8 cellular contexts compared by ENCODE assay signal in the genomic region with DNA sequence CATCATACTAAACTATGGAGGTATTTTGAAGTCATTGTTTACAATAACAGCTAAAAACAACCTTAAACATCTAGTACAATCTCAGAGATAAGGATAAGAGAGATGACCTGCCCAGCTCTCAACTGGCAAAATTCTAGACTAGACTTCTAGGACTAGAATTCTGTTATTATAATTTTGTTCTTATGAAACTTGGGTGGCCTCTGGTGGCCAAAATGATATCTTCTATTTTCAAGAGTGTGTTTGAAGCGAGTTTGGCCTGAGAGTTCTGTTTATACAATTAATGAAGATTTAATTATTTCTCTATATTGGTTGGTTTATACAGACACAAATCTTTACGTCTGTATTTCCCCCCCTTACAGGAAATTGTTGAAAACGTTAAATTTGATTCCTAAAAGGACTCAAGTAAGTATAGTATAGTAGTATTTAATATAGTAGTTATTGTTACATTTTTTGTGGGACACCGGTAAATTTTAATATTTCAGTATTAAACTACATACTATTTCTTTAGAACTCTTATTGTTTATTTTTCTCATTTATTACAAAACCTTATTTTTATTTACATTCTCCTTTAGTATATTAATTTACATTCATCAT. TPM values are rescaled to one million over a fixed set of nuclear protein-coding genes. Genes with fewer than 3 reads are reported as not detected.
A peak's percentile ranks its signal among the peaks of the same experiment; 100 is the strongest.
DNase-seq lines count a peak whose midpoint lies in the region; ATAC-seq, FAIRE-seq and TF ChIP-seq lines count a peak whose summit lies in the region.

No MANE protein-coding gene starts in this region.

- H3K9ac ChIP-seq in GM12878 (ENCODE audit: control insufficient read depth, insufficient read depth, low read length): no peak overlapping the region

- H3K27me3 ChIP-seq in Caco-2 (replicated peaks; ENCODE audit: control insufficient read depth, insufficient read depth, low read length): no peaks in the 10 kb centered on the region
- H3K27me3 ChIP-seq in GM12878 (replicated peaks in 1 of 2; ENCODE audit: control insufficient read depth in 2 of 2, insufficient read depth in 2 of 2, low read length in 1 of 2): no peaks in the 10 kb centered on the region
- no peaks in the 10 kb centered on the region for H3K27me3 ChIP-seq in thyroid gland

- H3K9me3 Mint-ChIP-seq in Caco-2 (ENCODE audit: unreplicated experiment): no peaks in the 10 kb centered on the region

- ATAC-seq in GM18870 (IDR thresholded peaks at IDR 0.05; ENCODE audit: unreplicated experiment) (peak; percentile 72), HG03196 (IDR thresholded peaks at IDR 0.05; ENCODE audit: unreplicated experiment) (peak; percentile 58), GM12878 (peak; percentile 81)

- H3K4me1 Mint-ChIP-seq in Caco-2 (ENCODE audit: low read depth, unreplicated experiment): peaks cover 14% of the 10 kb centered on the region

- H3K36me3 ChIP-seq in Caco-2 (ENCODE audit: control insufficient read depth, insufficient read depth, low read length) (no peaks in the 10 kb centered on the region; the same call in 1 of the 2 replicates), GM12878 (ENCODE audit: control insufficient read depth in 2 of 2, insufficient read depth in 2 of 2, low read length in 1 of 2) (peaks cover 1 to 7% of the 10 kb centered on the region in 2 experiments), thyroid gland (peaks cover 0 to 6% of the 10 kb centered on the region in 2 donors)

- POLR2A ChIA-PET in Caco-2 (lab: Charles Lee): no interaction called here
- POLR2A ChIA-PET in GM12878 (lab: Charles Lee): no interaction called here

- peak; percentile 88 for TF ChIP-seq RAD21 in GM12878 (IDR thresholded peaks at IDR 0.05; ENCODE audit: insufficient read depth, low read depth, low read length)

- H3K4me3 Mint-ChIP-seq in Caco-2 (ENCODE audit: unreplicated experiment): no peak overlapping the region

- TF ChIP-seq CTCF in Caco-2 (IDR thresholded peaks at IDR 0.05; ENCODE audit: insufficient read depth in 1 of 2, low read depth in 1 of 2, low read length in 1 of 2, severe bottlenecking in 1 of 2, unreplicated experiment in 1 of 2) (peak; percentile 62 to 67), GM12878 (IDR thresholded peaks at IDR 0.05 in 2 of 3, conservative IDR thresholded peaks at IDR 0.05 in 1 of 3; ENCODE audit: control insufficient read depth in 2 of 3, extremely low read depth in 1 of 3, insufficient read depth in 1 of 3, low read depth in 3 of 3, low read length in 3 of 3) (peak; percentile 50 to 67 (median 53)), thyroid gland (IDR thresholded peaks at IDR 0.05) (peak; percentile 39 to 80 (median 66))

- H4K20me1 ChIP-seq in GM12878 (ENCODE audit: control insufficient read depth, insufficient read depth): no peaks in the 10 kb centered on the region

- SMC1A ChIA-PET in GM12878 (lab: Charles Lee; ENCODE audit: uncharacterized antibody, unreplicated experiment): interaction anchor here (0.6 to 4.0 kb wide), 34 partner anchors 10 to 1003 kb away, joined by 3 to 24 read pairs (median 3); a partner anchor contains a TSS

- no peak for TF ChIP-seq EP300 in GM12878 (IDR thresholded peaks at IDR 0.05; ENCODE audit: borderline replicate concordance in 1 of 2, control insufficient read depth in 1 of 2, low read depth in 2 of 2, low read length in 2 of 2)

- H3K27ac ChIP-seq in GM12878 (ENCODE audit: control insufficient read depth, insufficient read depth) (no peak overlapping the region), thyroid gland (no peak overlapping the region)

- H3K4me3 ChIP-seq in Caco-2 (ENCODE audit: low read depth, low read length) (no peak overlapping the region), GM12878 (no peak overlapping the region), thyroid gland (replicated peaks in 1 of 3) (no peak overlapping the region)

- no peaks in the 10 kb centered on the region for H3K27me3 Mint-ChIP-seq in Caco-2 (ENCODE audit: insufficient read depth, unreplicated experiment)

- CTCF ChIA-PET in Caco-2 (lab: Charles Lee) (interaction anchor here (0.5 to 1.0 kb wide), 7 partner anchors 27 to 207 kb away, joined by 3 to 8 read pairs (median 3); a partner anchor contains a TSS), GM12878 (lab: Yijun Ruan, JAX) (interaction anchor here (0.7 to 3.8 kb wide), 47 partner anchors 9 to 1392 kb away, joined by 3 to 22 read pairs (median 4); no protein-coding TSS in a partner anchor)

- 25% methylated on average over 4 of the region's 4 CpGs for whole genome bisulfite sequencing in GM12878 (ENCODE audit: insufficient coverage, insufficient replicate concordance, low lambda C conversion rate, missing lambda C conversion rate)
- 48 to 60% methylated on average over 4 of the region's 4 CpGs for WGBS in thyroid gland, 2 donors

- H3K79me2 ChIP-seq in GM12878 (ENCODE audit: control insufficient read depth, insufficient read depth, low read length): peaks cover 75% of the 10 kb centered on the region

- H3K4me1 ChIP-seq in Caco-2 (peaks cover 2% of the 10 kb centered on the region), GM12878 (ENCODE audit: control insufficient read depth, insufficient read depth, low read length) (peaks cover 3% of the 10 kb centered on the region), thyroid gland (peaks cover 7% of the 10 kb centered on the region in 2 donors)

- H3K9me3 ChIP-seq in Caco-2: no peaks in the 10 kb centered on the region
- H3K9me3 ChIP-seq in GM12878 (replicated peaks; ENCODE audit: control insufficient read depth, insufficient read depth, low read length): no peaks in the 10 kb centered on the region
- no peaks in the 10 kb centered on the region for H3K9me3 ChIP-seq in thyroid gland

- intact Hi-C loops in Caco-2 (cut with micrococcal nuclease; ENCODE audit: unreplicated experiment): loop anchor here (1.0 to 2.0 kb wide), 7 partner anchors 36 to 648 kb away; a partner anchor contains a TSS
- intact Hi-C loops in GM12878 (cut with micrococcal nuclease; ENCODE audit: unreplicated experiment): loop anchor here (2.0 to 10.0 kb wide), 3 partner anchors 40 to 308 kb away; no protein-coding TSS in a partner anchor
- intact Hi-C loops in thyroid gland (cut with DNase I): loop anchor here (5.0 kb wide), 1 partner anchor 200 kb away; no protein-coding TSS in a partner anchor

- RAD21 ChIA-PET in GM12878 (lab: Charles Lee; ENCODE audit: unreplicated experiment): interaction anchor here (0.7 to 1.9 kb wide), 25 partner anchors 10 to 1055 kb away, joined by 3 to 11 read pairs (median 3); no protein-coding TSS in a partner anchor

- no peak overlapping the region for H3K27ac Mint-ChIP-seq in Caco-2 (ENCODE audit: unreplicated experiment)

- no peak overlapping the region for H2AFZ ChIP-seq in GM12878 (ENCODE audit: control insufficient read depth, low read depth, low read length)

- no peak for FAIRE-seq in GM12878 (lab: Jason Lieb, UNC)

- BruUV-seq in Caco-2 (replicated peaks; lab: Mats Ljungman, UMichigan) (no TSS peak), GM12878 (replicated peaks; lab: Mats Ljungman, UMichigan) (no TSS peak)

- in situ Hi-C loops in GM12878 (cut with MboI): no loop called here

- TF ChIP-seq POLR2A in GM12878 (IDR thresholded peaks at IDR 0.05; ENCODE audit: low read depth, low read length) (no peak), thyroid gland (IDR thresholded peaks at IDR 0.05) (no peak)

- peaks cover 9% of the 10 kb centered on the region for H3K36me3 Mint-ChIP-seq in Caco-2 (ENCODE audit: insufficient read depth, unreplicated experiment)

- DNase-seq in Caco-2 (peak in 1 of 2 experiments; percentile 55), NCI-H510A (lab: John Stamatoyannopoulos, UW) (peak; percentile 6), GM12878 (ENCODE audit: low read depth, low spot score) (no peak), inferior parietal cortex (ENCODE audit: extremely low spot score) (peak; percentile 78), thyroid gland (peak; percentile 14 to 19)
- DNase-seq in NK-92 treated with Interleukin-12 subunit alpha and Interleukin-12 subunit beta, amount 100 ng/mL, for 24 hours (lab: John Stamatoyannopoulos, UW): no peak

- H3K4me2 ChIP-seq in GM12878 (ENCODE audit: control insufficient read depth, insufficient read depth): peak overlapping the region; percentile 54; the same call in 1 of the 2 replicates

RNA-seq across cellular contexts. Expression of a gene that starts 6.4 kb away (rescaled TPM):
- total RNA-seq in Caco-2 (2022) (83.7 and 87.6 TPM in 2 replicates), GM12878 (2014; rRNA removed) (73.7 and 85.3 TPM in 2 replicates), GM12878 (2014; rRNA removed; fragmentation: Illumina TruSeq; extraction: Trizol) (87.8 and 91.2 TPM in 2 replicates), GM12878 (2021) (68.2 and 73.6 TPM in 2 replicates), thyroid gland (10 to 100 TPM; 57.9 to 91.3 (median 66.3) TPM)
- 276 and 279 TPM in 2 replicates for total RNA-seq in GM12878 (2013; cell fraction: nucleolus; rRNA removed)
- 51.4 TPM for polyA plus RNA-seq in GM12878 (2011; ENCODE audit: low read depth)
- polyA plus RNA-seq in GM12878 (2011; rRNA removed) (93.0 and 124 TPM in 2 replicates), GM12878 (2014; fragmentation: Illumina TruSeq; extraction: Trizol) (104 and 122 TPM in 2 replicates), GM12878 (2014; fragmentation: Nextera tagmentation; extraction: Ambion mirVana) (100 to 1,000 TPM; 117 TPM), GM12878 (2014; rRNA removed) (74.7 and 76.8 TPM in 2 replicates), GM12878 (2016; fragmentation: Nextera tagmentation; extraction: Ambion mirVana) (10 to 100 TPM; 91.0 to 97.6 TPM)
- 32.0 and 34.9 TPM in 2 replicates for polyA plus RNA-seq in GM12878 (2011; cell fraction: cytosol; rRNA removed)
- 99.6 and 125 TPM in 2 replicates for polyA plus RNA-seq in GM12878 (2011; cell fraction: nucleus; rRNA removed)
- polyA plus RNA-seq in GM12878 (2012): 55.7 and 56.8 TPM in 2 replicates
- polyA minus RNA-seq in GM12878 (2011; rRNA and poly(A)+ RNA removed): 43.7 and 61.2 TPM in 2 replicates
- 18.3 and 22.6 TPM in 2 replicates for polyA minus RNA-seq in GM12878 (2011; cell fraction: cytosol; rRNA and poly(A)+ RNA removed)
- polyA minus RNA-seq in GM12878 (2011; cell fraction: nucleus; rRNA and poly(A)+ RNA removed): 47.0 and 101 TPM in 2 replicates

RNA-seq across cellular contexts. Expression of a gene that starts 6.5 kb away (rescaled TPM):
- total RNA-seq in Caco-2 (2022): 46.6 and 52.1 TPM in 2 replicates
- total RNA-seq in GM12878 (2013; cell fraction: nucleolus; rRNA removed): 19.6 and 20.4 TPM in 2 replicates
- 44.0 and 46.4 TPM in 2 replicates for total RNA-seq in GM12878 (2014; rRNA removed)
- total RNA-seq in GM12878 (2014; rRNA removed; fragmentation: Illumina TruSeq; extraction: Trizol): 80.5 and 87.0 TPM in 2 replicates
- 58.4 and 65.4 TPM in 2 replicates for total RNA-seq in GM12878 (2021)
- polyA plus RNA-seq in GM12878 (2011; ENCODE audit: low read depth): 21.6 TPM
- 49.9 and 76.4 TPM in 2 replicates for polyA plus RNA-seq in GM12878 (2011; rRNA removed)
- polyA plus RNA-seq in GM12878 (2011; cell fraction: cytosol; rRNA removed): 16.7 and 31.2 TPM in 2 replicates
- 17.5 and 26.0 TPM in 2 replicates for polyA plus RNA-seq in GM12878 (2011; cell fraction: nucleus; rRNA removed)
- 58.5 and 80.5 TPM in 2 replicates for polyA plus RNA-seq in GM12878 (2012)
- polyA plus RNA-seq in GM12878 (2014; fragmentation: Illumina TruSeq; extraction: Trizol): 127 and 163 TPM in 2 replicates
- 100 to 1,000 TPM in 1 of 2 experiments, 10 to 100 TPM in 1; 90.1 to 102 TPM for polyA plus RNA-seq in GM12878 (2014; fragmentation: Nextera tagmentation; extraction: Ambion mirVana)
- polyA plus RNA-seq in GM12878 (2014; rRNA removed): 35.3 and 43.3 TPM in 2 replicates
- 100 to 1,000 TPM; 171 to 178 TPM for polyA plus RNA-seq in GM12878 (2016; fragmentation: Nextera tagmentation; extraction: Ambion mirVana)
- 17.6 and 22.3 TPM in 2 replicates for polyA minus RNA-seq in GM12878 (2011; rRNA and poly(A)+ RNA removed)
- 12.7 and 18.6 TPM in 2 replicates for polyA minus RNA-seq in GM12878 (2011; cell fraction: cytosol; rRNA and poly(A)+ RNA removed)
- polyA minus RNA-seq in GM12878 (2011; cell fraction: nucleus; rRNA and poly(A)+ RNA removed): 21.4 and 24.2 TPM in 2 replicates
- 10 to 100 TPM; 30.7 to 42.3 (median 34.9) TPM for total RNA-seq in thyroid gland

Comparison
In these comparisons a context has a peak if more than half of its experiments do, and no peak if none do; other contexts are left out.
1. DNase-seq: peak in NCI-H510A (single experiment), inferior parietal cortex (single experiment) and thyroid gland (2 of 2); none in GM12878 (single experiment) and NK-92 treated with Interleukin-12 subunit alpha and Interleukin-12 subunit beta, amount 100 ng/mL, for 24 hours (single experiment).
2. Peak in every context shown above with its lines, with median percentiles within 50 percentile points of each other: CTCF ChIP-seq and ATAC-seq.